ENCODE assay signal across 8 cellular contexts in genomic region chr6:20403080-20403765, GRCh38. TPM values are rescaled to one million over a fixed set of nuclear protein-coding genes. Genes with fewer than 3 reads are reported as not detected.
A peak's percentile ranks its signal among the peaks of the same experiment; 100 is the strongest.
DNase-seq lines count a peak whose midpoint lies in the region; ATAC-seq and TF ChIP-seq lines count a peak whose summit lies in the region.

No MANE protein-coding gene starts in this region.

- ATAC-seq in GM18907 (IDR thresholded peaks at IDR 0.05; ENCODE audit: unreplicated experiment) (peak; percentile 55), HG03139 (IDR thresholded peaks at IDR 0.05; ENCODE audit: unreplicated experiment) (peak; percentile 41)
- peak; percentile 52 for ATAC-seq in activated CD4-positive, alpha-beta T cell treated with anti-CD3 and anti-CD28 coated beads for 36 hours

- intact Hi-C loops in activated CD4-positive, alpha-beta T cell treated with anti-CD3 and anti-CD28 coated beads for 36 hours (cut with DNase I, micrococcal nuclease), result loop anchor here (1.0 to 5.0 kb wide), 4 partner anchors 36 to 1186 kb away; partner anchors contain the start of gene CDKAL1 (in 1 of the 2)

- TF ChIP-seq CTCF in AG09319 (IDR thresholded peaks at IDR 0.05; ENCODE audit: low read depth, low read length) (no peak), choroid plexus epithelial cell (conservative IDR thresholded peaks at IDR 0.05; ENCODE audit: low read depth, low read length) (no peak)

- CTCF ChIA-PET in activated CD4-positive, alpha-beta T cell treated with anti-CD3 and anti-CD28 coated beads for 36 hours (lab: Charles Lee), result interaction anchor here (0.5 kb wide), 1 partner anchor 22 kb away, joined by 3 read pairs; no protein-coding TSS in a partner anchor

- H3K36me3 Mint-ChIP-seq in activated CD4-positive, alpha-beta T cell treated with anti-CD3 and anti-CD28 coated beads for 36 hours (ENCODE audit: low read depth), result peaks cover 28% of the 10 kb centered on the region

- POLR2A ChIA-PET in activated CD4-positive, alpha-beta T cell treated with anti-CD3 and anti-CD28 coated beads for 36 hours (lab: Charles Lee), result interaction anchor here (0.6 to 1.8 kb wide), 4 partner anchors 83 to 1186 kb away, joined by 3 to 12 read pairs (median 8); partner anchors contain the start of gene CDKAL1

- H3K4me1 Mint-ChIP-seq in activated CD4-positive, alpha-beta T cell treated with anti-CD3 and anti-CD28 coated beads for 36 hours, result peaks cover 46% of the 10 kb centered on the region

- no peaks in the 10 kb centered on the region for H3K9me3 Mint-ChIP-seq in activated CD4-positive, alpha-beta T cell treated with anti-CD3 and anti-CD28 coated beads for 36 hours (ENCODE audit: low read depth)

- peak overlapping the region; percentile 85 for H3K27ac Mint-ChIP-seq in activated CD4-positive, alpha-beta T cell treated with anti-CD3 and anti-CD28 coated beads for 36 hours

- peak overlapping the region; percentile 96 for H3K4me3 Mint-ChIP-seq in activated CD4-positive, alpha-beta T cell treated with anti-CD3 and anti-CD28 coated beads for 36 hours

- peak overlapping the region; percentile 78 for H3K4me3 ChIP-seq in choroid plexus epithelial cell (ENCODE audit: low read depth, low read length)

- no peaks in the 10 kb centered on the region for H3K27me3 Mint-ChIP-seq in activated CD4-positive, alpha-beta T cell treated with anti-CD3 and anti-CD28 coated beads for 36 hours

- DNase-seq in AG09319 (ENCODE audit: extremely low read depth, low read depth) (peak; percentile 65), NCI-H446 treated with DMSO at 0.1 percent for 48 hours (lab: John Stamatoyannopoulos, UW) (peak; percentile 79), choroid plexus epithelial cell (ENCODE audit: low read depth) (peak; percentile 57), left kidney (ENCODE audit: low read depth, low spot score) (peak; percentile 93)
- DNase-seq in activated CD4-positive, alpha-beta T cell treated with anti-CD3 and anti-CD28 coated beads for 36 hours, result peak; percentile 96
- DNase-seq in stimulated activated CD4-positive, alpha-beta T cell treated with anti-CD3 and anti-CD28 coated beads, Interleukin-1b, Interleukin-23, amount 100 ng/mL, for 48 hours, result peak; percentile 91

RNA-seq across cellular contexts. Expression of gene E2F3, which starts 1.5 kb away (rescaled TPM):
- 10 to 100 TPM; 17.3 to 17.5 TPM for total RNA-seq in activated CD4-positive, alpha-beta T cell treated with anti-CD3 and anti-CD28 coated beads for 36 hours

Comparison
In these comparisons a context has a peak if more than half of its experiments do, and no peak if none do; other contexts are left out.
1. Peak in every context shown above with its lines: DNase-seq, ATAC-seq and H3K4me3 ChIP-seq.